ENCODE assay signal across 29 cellular contexts in the genomic region with DNA sequence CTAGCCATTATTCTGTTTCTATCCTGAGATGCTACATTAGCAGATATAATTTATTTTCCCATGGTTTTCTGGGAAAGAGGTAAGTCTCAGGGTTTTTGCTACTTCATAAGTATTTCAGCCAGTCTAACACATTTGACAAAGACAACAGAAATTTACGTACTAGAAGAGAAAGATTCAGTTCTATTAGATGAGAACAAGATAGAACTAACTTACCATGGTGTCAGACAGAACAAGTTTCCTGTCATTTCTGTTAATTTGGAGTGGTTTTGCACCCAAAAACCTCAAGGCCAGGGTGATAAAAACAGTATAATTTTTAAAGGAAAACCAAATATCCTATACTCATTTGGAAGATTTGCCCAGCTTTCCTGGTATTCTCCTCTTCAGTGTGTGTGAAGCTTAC.
"Had no signal": no experiment of that assay in that cellular context is flagged by ENCODE, and none has a peak within 500 bp of the region (broad histone marks: within the 10 kb centered on the region; RNA-seq: fewer than 3 reads in every experiment).

No MANE protein-coding gene starts in this region.

- H3K4me1 ChIP-seq: pancreas, psoas muscle, right lobe of liver, sigmoid colon, stomach, tibial artery, transverse colon, upper lobe of right lung, vagina had no signal

- H3K27me3 ChIP-seq: neutrophil, pancreas, right lobe of liver, sigmoid colon, stomach, tibial artery, transverse colon, upper lobe of right lung, vagina had no signal

- H3K27me3 Mint-ChIP-seq: naive B cell; naive thymus-derived CD8-positive, alpha-beta T cell; progenitor cell of endocrine pancreas; stimulated activated naive B cell treated with anti-CD40 and anti-IgM and Interleukin-4, amounts not matched to agents 10 μg/mL and 1 μg/mL and 100 μg/mL, for 72 hours; stimulated activated naive CD8-positive, alpha-beta T cell treated with anti-CD3 and anti-CD28 coated beads, Interleukin-15, Interleukin-2, amounts not matched to agents 100 ng/mL and 50 ng/mL, for 24 hours; type B pancreatic cell had no signal

- H3K36me3 ChIP-seq: neutrophil, pancreas, right lobe of liver, transverse colon, upper lobe of right lung, vagina had no signal

- ATAC-seq: naive thymus-derived CD8-positive, alpha-beta T cell; pancreas; psoas muscle; right cardiac atrium; right lobe of liver; stimulated activated effector memory CD8-positive, alpha-beta T cell treated with anti-CD3 and anti-CD28 coated beads, Interleukin-12 subunit alpha, Interleukin-12 subunit beta, amount 100 ng/mL, for 72 hours; stimulated activated naive B cell treated with anti-CD40 and anti-IgM and Interleukin-4, amounts not matched to agents 10 μg/mL and 1 μg/mL and 100 μg/mL, for 72 hours had no signal

- DNase-seq: naive B cell; naive thymus-derived CD8-positive, alpha-beta T cell; nucleus accumbens; pancreas; posterior cingulate gyrus; psoas muscle; right cardiac atrium; right lobe of liver; sigmoid colon; small intestine; stimulated activated CD4-positive, alpha-beta T cell treated with anti-CD3 and anti-CD28 coated beads, Interleukin-15, amount 100 ng/mL, for 24 hours; stimulated activated CD4-positive, alpha-beta T cell treated with anti-CD3 and anti-CD28 coated beads, Interleukin-2, amount 100 ng/mL, for 24 hours; stimulated activated CD4-positive, alpha-beta T cell treated with anti-CD3 and anti-CD28 coated beads, Interleukin-2, amount 100 ng/mL, for 48 hours; stimulated activated CD4-positive, alpha-beta T cell treated with anti-CD3 and anti-CD28 coated beads, Interleukin-4, amount 100 ng/mL, for 24 hours; stimulated activated naive B cell treated with anti-CD40 and anti-IgM and Interleukin-4, amounts not matched to agents 10 μg/mL and 1 μg/mL and 100 μg/mL, for 72 hours; stimulated activated naive CD4-positive, alpha-beta T cell treated with Interleukin-2 at 50 U/mL for 16 hours; stomach; tibial artery; transverse colon; upper lobe of right lung had no signal

- H3K9me3 ChIP-seq: neutrophil, pancreas, psoas muscle, right lobe of liver, sigmoid colon, stomach, thoracic aorta, tibial artery, transverse colon, upper lobe of right lung, vagina had no signal

- H3K4me3 Mint-ChIP-seq: naive B cell; naive thymus-derived CD8-positive, alpha-beta T cell; nephron progenitor cell; neural crest cell; stimulated activated effector memory CD8-positive, alpha-beta T cell treated with anti-CD3 and anti-CD28 coated beads, Interleukin-12 subunit alpha, Interleukin-12 subunit beta, amount 100 ng/mL, for 72 hours; stimulated activated naive B cell treated with anti-CD40 and anti-IgM and Interleukin-4, amounts not matched to agents 10 μg/mL and 1 μg/mL and 100 μg/mL, for 72 hours; stimulated activated naive CD8-positive, alpha-beta T cell treated with anti-CD3 and anti-CD28 coated beads, Interleukin-15, Interleukin-2, amounts not matched to agents 100 ng/mL and 50 ng/mL, for 24 hours; type B pancreatic cell had no signal

- H3K27ac Mint-ChIP-seq: naive B cell; nephron progenitor cell; progenitor cell of endocrine pancreas; stimulated activated effector memory CD8-positive, alpha-beta T cell treated with anti-CD3 and anti-CD28 coated beads, Interleukin-12 subunit alpha, Interleukin-12 subunit beta, amount 100 ng/mL, for 72 hours; stimulated activated naive B cell treated with anti-CD40 and anti-IgM and Interleukin-4, amounts not matched to agents 10 μg/mL and 1 μg/mL and 100 μg/mL, for 72 hours; stimulated activated naive CD8-positive, alpha-beta T cell treated with anti-CD3 and anti-CD28 coated beads, Interleukin-15, Interleukin-2, amounts not matched to agents 100 ng/mL and 50 ng/mL, for 24 hours; type B pancreatic cell had no signal

- H3K27ac ChIP-seq: neutrophil, pancreas, psoas muscle, right lobe of liver, sigmoid colon, stomach, thoracic aorta, tibial artery, transverse colon, upper lobe of right lung, vagina had no signal

- H3K4me1 Mint-ChIP-seq: naive B cell; stimulated activated effector memory CD8-positive, alpha-beta T cell treated with anti-CD3 and anti-CD28 coated beads, Interleukin-12 subunit alpha, Interleukin-12 subunit beta, amount 100 ng/mL, for 72 hours; stimulated activated naive B cell treated with anti-CD40 and anti-IgM and Interleukin-4, amounts not matched to agents 10 μg/mL and 1 μg/mL and 100 μg/mL, for 72 hours had no signal

- H3K9me3 Mint-ChIP-seq: naive B cell; naive thymus-derived CD8-positive, alpha-beta T cell; nephron progenitor cell; neural crest cell; stimulated activated effector memory CD8-positive, alpha-beta T cell treated with anti-CD3 and anti-CD28 coated beads, Interleukin-12 subunit alpha, Interleukin-12 subunit beta, amount 100 ng/mL, for 72 hours; stimulated activated naive B cell treated with anti-CD40 and anti-IgM and Interleukin-4, amounts not matched to agents 10 μg/mL and 1 μg/mL and 100 μg/mL, for 72 hours; stimulated activated naive CD8-positive, alpha-beta T cell treated with anti-CD3 and anti-CD28 coated beads, Interleukin-15, Interleukin-2, amounts not matched to agents 100 ng/mL and 50 ng/mL, for 24 hours; type B pancreatic cell had no signal

- H3K4me3 ChIP-seq: pancreas, psoas muscle, right lobe of liver, sigmoid colon, stomach, thoracic aorta, tibial artery, transverse colon, upper lobe of right lung, vagina had no signal

- H3K36me3 Mint-ChIP-seq: naive B cell; stimulated activated effector memory CD8-positive, alpha-beta T cell treated with anti-CD3 and anti-CD28 coated beads, Interleukin-12 subunit alpha, Interleukin-12 subunit beta, amount 100 ng/mL, for 72 hours; type B pancreatic cell had no signal
